ENCODE assay signal across 1 cellular context in genomic region chr10:113096111-113097045, GRCh38.
TF ChIP-seq lines count a peak whose summit lies in the region.

No MANE protein-coding gene starts in this region.

TF ChIP-seq in H1, 55 proteins besides CTCF, POLR2A, EP300 and RAD21 (continued from another document):
- TF ChIP-seq E2F6 (IDR thresholded peaks at IDR 0.05) (no peak), HDAC2 (IDR thresholded peaks at IDR 0.05; ENCODE audit: borderline replicate concordance in 1 of 2, low read depth in 2 of 2, low read length in 2 of 2) (no peak), CHD2 (IDR thresholded peaks at IDR 0.05; ENCODE audit: low read length) (no peak), CHD1 (IDR thresholded peaks at IDR 0.05; ENCODE audit: low read depth, low read length) (no peak), TCF12 (IDR thresholded peaks at IDR 0.05; ENCODE audit: low read depth, low read length) (no peak), TEAD4 (IDR thresholded peaks at IDR 0.05; ENCODE audit: low read depth, low read length) (no peak), ATF3 (IDR thresholded peaks at IDR 0.05; ENCODE audit: insufficient read depth, low read depth, low read length) (no peak), NANOG (IDR thresholded peaks at IDR 0.05; ENCODE audit: insufficient read depth, low read depth, low read length, poor library complexity, severe bottlenecking) (no peak), CHD7 (IDR thresholded peaks at IDR 0.05; ENCODE audit: insufficient replicate concordance, low read length) (no peak), YY1 (IDR thresholded peaks at IDR 0.05; ENCODE audit: low read depth, low read length) (no peak), PHF8 (conservative IDR thresholded peaks at IDR 0.05; ENCODE audit: low read depth, low read length) (no peak), ASH2L (IDR thresholded peaks at IDR 0.05; ENCODE audit: low read length) (no peak), TAF7 (optimal IDR thresholded peaks at IDR 0.05; ENCODE audit: borderline replicate concordance, low read depth, low read length) (no peak), KDM5A (IDR thresholded peaks at IDR 0.05; ENCODE audit: low read length) (no peak), RNF2 (IDR thresholded peaks at IDR 0.05; ENCODE audit: borderline replicate concordance, low read depth, low read length, missing control alignments, poor library complexity, severe bottlenecking) (no peak), CBX5 (IDR thresholded peaks at IDR 0.05; ENCODE audit: low read depth, low read length) (no peak), SIX5 (IDR thresholded peaks at IDR 0.05; ENCODE audit: low read depth, low read length) (no peak), BCL11A (IDR thresholded peaks at IDR 0.05; ENCODE audit: low read depth in 2 of 2, low read length in 2 of 2) (no peak), SRF (IDR thresholded peaks at IDR 0.05; ENCODE audit: low read depth, low read length) (no peak)
